Comparison of ENCODE assay signal across 8 cellular contexts in genomic region chr19:13839938-13840750, GRCh38. TPM values are rescaled to one million over a fixed set of nuclear protein-coding genes. Genes with fewer than 3 reads are reported as not detected.
A peak's percentile ranks its signal among the peaks of the same experiment; 100 is the strongest.
DNase-seq lines count a peak whose midpoint lies in the region; ATAC-seq and TF ChIP-seq lines count a peak whose summit lies in the region.

No MANE protein-coding gene starts in this region.

- peak overlapping the region; percentile 75 for H2BK15ac ChIP-seq in neuronal stem cell (ENCODE audit: low read length)

- peak overlapping the region; percentile 99 for H3K27ac Mint-ChIP-seq in activated CD8-positive, alpha-beta T cell treated with anti-CD3 and anti-CD28 coated beads for 36 hours

- peaks cover 41% of the 10 kb centered on the region for H3K4me1 Mint-ChIP-seq in activated CD8-positive, alpha-beta T cell treated with anti-CD3 and anti-CD28 coated beads for 36 hours (ENCODE audit: low read depth)

- H2BK12ac ChIP-seq in neuronal stem cell (ENCODE audit: low read length), result peak overlapping the region; percentile 66

- peak overlapping the region; percentile 83 to 97 (median 91) for H3K4me3 ChIP-seq in BLaER1 treated with 17β-estradiol and CSF1 and Interleukin-3, amounts not matched to agents 10 nM and 100 nM
- H3K4me3 ChIP-seq in HUES6 (ENCODE audit: low read depth, low read length) (peak overlapping the region; percentile 77; the same call in 1 of the 2 replicates), epithelial cell of proximal tubule (ENCODE audit: low read depth, low read length) (peak overlapping the region; percentile 89), neuronal stem cell (ENCODE audit: low read length in 2 of 2) (no peak overlapping the region)

- H3K18ac ChIP-seq in neuronal stem cell (ENCODE audit: low read length), result peak overlapping the region; percentile 94

- peaks cover 0 to 38% (median 18%) of the 10 kb centered on the region in 11 experiments; a peak in 18 of 22 replicates for H3K36me3 ChIP-seq in BLaER1 treated with 17β-estradiol and CSF1 and Interleukin-3, amounts not matched to agents 10 nM and 100 nM
- peaks cover 15% of the 10 kb centered on the region; the same call in 1 of the 2 replicates for H3K36me3 ChIP-seq in HUES6 (ENCODE audit: control insufficient read depth, insufficient read depth, low read length)
- H3K36me3 ChIP-seq in neuronal stem cell (replicated peaks in 1 of 2; ENCODE audit: control insufficient read depth in 2 of 2, insufficient read depth in 2 of 2, low read length in 2 of 2), result peaks cover 3 to 5% of the 10 kb centered on the region in 2 donors

- WGBS in neuronal stem cell (ENCODE audit: extremely low coverage in 2 of 2, insufficient read length in 2 of 2, insufficient replicate concordance in 1 of 2), 2 donors, result no CpG with 5 or more reads among the region's 22 CpGs

- H3K27me3 Mint-ChIP-seq in activated CD8-positive, alpha-beta T cell treated with anti-CD3 and anti-CD28 coated beads for 36 hours, result no peaks in the 10 kb centered on the region

- peaks cover 13% of the 10 kb centered on the region for H3K79me1 ChIP-seq in neuronal stem cell (ENCODE audit: low read depth, low read length)

- H2BK120ac ChIP-seq in neuronal stem cell (ENCODE audit: low read depth, low read length), result peak overlapping the region; percentile 81

- H3K9me3 Mint-ChIP-seq in activated CD8-positive, alpha-beta T cell treated with anti-CD3 and anti-CD28 coated beads for 36 hours, result no peaks in the 10 kb centered on the region

- no peak overlapping the region for H4K8ac ChIP-seq in neuronal stem cell (ENCODE audit: low read depth, low read length)

- peak overlapping the region; percentile 98 for H2AK5ac ChIP-seq in neuronal stem cell (ENCODE audit: low read depth, low read length)

- no peak overlapping the region for H2AFZ ChIP-seq in neuronal stem cell (ENCODE audit: low read length)

- H3K4me1 ChIP-seq in BLaER1 treated with 17β-estradiol and CSF1 and Interleukin-3, amounts not matched to agents 10 nM and 100 nM, result peaks cover 57 to 91% (median 82%) of the 10 kb centered on the region in 10 experiments
- H3K4me1 ChIP-seq in HUES6 (ENCODE audit: control insufficient read depth, insufficient read depth, low read length) (peaks cover 55% of the 10 kb centered on the region), neuronal stem cell (ENCODE audit: control insufficient read depth in 2 of 2, insufficient read depth in 1 of 2, low read depth in 1 of 2, low read length in 2 of 2) (peaks cover 21 to 24% of the 10 kb centered on the region in 2 donors)

- H3K14ac ChIP-seq in neuronal stem cell (ENCODE audit: low read length), result no peak overlapping the region

- ATAC-seq in activated CD8-positive, alpha-beta T cell treated with anti-CD3 and anti-CD28 coated beads for 36 hours, result peak; percentile 38

- peak; percentile 62 for DNase-seq in activated CD8-positive, alpha-beta T cell treated with anti-CD3 and anti-CD28 coated beads for 36 hours
- DNase-seq in epithelial cell of proximal tubule (ENCODE audit: low read depth) (no peak), neuronal stem cell (ENCODE audit: low spot score) (no peak), NCI-H510A treated with DMSO at 0.1 percent for 48 hours (lab: John Stamatoyannopoulos, UW) (no peak), NCI-H146 (lab: John Stamatoyannopoulos, UW) (no peak), SKM-1 (lab: John Stamatoyannopoulos, UW; ENCODE audit: unreplicated experiment) (no peak)

- H3K23ac ChIP-seq in neuronal stem cell (ENCODE audit: low read depth, low read length, poor library complexity), result peak overlapping the region; percentile 80

- H3K4me3 Mint-ChIP-seq in activated CD8-positive, alpha-beta T cell treated with anti-CD3 and anti-CD28 coated beads for 36 hours, result peak overlapping the region; percentile 97

- H3K27me3 ChIP-seq in BLaER1 treated with 17β-estradiol and CSF1 and Interleukin-3, amounts not matched to agents 10 nM and 100 nM, result no peaks in the 10 kb centered on the region
- H3K27me3 ChIP-seq in HUES6 (ENCODE audit: control insufficient read depth, insufficient read depth, low read length) (no peaks in the 10 kb centered on the region), neuronal stem cell (ENCODE audit: control insufficient read depth in 3 of 3, insufficient read depth in 3 of 3, low read depth in 1 of 3, low read length in 3 of 3) (peaks cover 0 to 8% (median 0%) of the 10 kb centered on the region in 3 experiments)

- no peak overlapping the region for H2BK5ac ChIP-seq in neuronal stem cell (ENCODE audit: low read length)

- H4K91ac ChIP-seq in neuronal stem cell (ENCODE audit: low read depth, low read length, poor library complexity), result peak overlapping the region; percentile 3

- H3K4me2 ChIP-seq in BLaER1 treated with 17β-estradiol and CSF1 and Interleukin-3, amounts not matched to agents 10 nM and 100 nM, result peak overlapping the region; percentile 89 to 100 (median 98)
- peak overlapping the region; percentile 11 for H3K4me2 ChIP-seq in neuronal stem cell (ENCODE audit: insufficient read depth, low read length, poor library complexity, severe bottlenecking)

- H3K36me3 Mint-ChIP-seq in activated CD8-positive, alpha-beta T cell treated with anti-CD3 and anti-CD28 coated beads for 36 hours (ENCODE audit: low read depth), result peaks cover 52% of the 10 kb centered on the region

- intact Hi-C loops in activated CD8-positive, alpha-beta T cell treated with anti-CD3 and anti-CD28 coated beads for 36 hours (cut with micrococcal nuclease), result loop anchor here (5.0 kb wide), 1 partner anchor 43 kb away; the partner anchor contains the start of gene ZSWIM4

- POLR2A ChIA-PET in activated CD8-positive, alpha-beta T cell treated with anti-CD3 and anti-CD28 coated beads for 36 hours (lab: Charles Lee), result interaction anchor here (0.7 to 5.8 kb wide), 7 partner anchors 9 to 541 kb away, joined by 3 to 78 read pairs (median 6); partner anchors contain the start of gene ZSWIM4

- peak overlapping the region; percentile 41 for H3K4ac ChIP-seq in neuronal stem cell (ENCODE audit: low read length)

- CTCF ChIA-PET in activated CD8-positive, alpha-beta T cell treated with anti-CD3 and anti-CD28 coated beads for 36 hours (lab: Charles Lee), result interaction anchor here (1.2 to 2.5 kb wide), 4 partner anchors 16 to 56 kb away, joined by 3 to 15 read pairs (median 8); no protein-coding TSS in a partner anchor

- H3K9me3 ChIP-seq in BLaER1 treated with 17β-estradiol and CSF1 and Interleukin-3, amounts not matched to agents 10 nM and 100 nM (replicated peaks in 1 of 11), result no peaks in the 10 kb centered on the region
- H3K9me3 ChIP-seq in HUES6 (ENCODE audit: control insufficient read depth, insufficient read depth, low read depth, low read length) (no peaks in the 10 kb centered on the region), neuronal stem cell (replicated peaks in 1 of 2; ENCODE audit: control insufficient read depth in 2 of 2, insufficient read depth in 1 of 2, low read depth in 1 of 2, low read length in 2 of 2) (no peaks in the 10 kb centered on the region)

- H4K20me1 ChIP-seq in BLaER1 treated with 17β-estradiol and CSF1 and Interleukin-3, amounts not matched to agents 10 nM and 100 nM, result peaks cover 0 to 51% (median 17%) of the 10 kb centered on the region in 11 experiments; a peak in 12 of 22 replicates

- peak overlapping the region; percentile 94 to 100 (median 98) for H3K27ac ChIP-seq in BLaER1 treated with 17β-estradiol and CSF1 and Interleukin-3, amounts not matched to agents 10 nM and 100 nM
- H3K27ac ChIP-seq in HUES6 (ENCODE audit: low read depth, low read length), result 0 out of 2 replicates have a peak overlapping the region, but pooled peaks have one; percentile 61
- no peak overlapping the region for H3K27ac ChIP-seq in neuronal stem cell (replicated peaks; ENCODE audit: low read length)

- H3K9ac ChIP-seq in BLaER1 treated with 17β-estradiol and CSF1 and Interleukin-3, amounts not matched to agents 10 nM and 100 nM, result peak overlapping the region; percentile 98 to 100 (median 99)
- peak overlapping the region; percentile 87 for H3K9ac ChIP-seq in HUES6 (ENCODE audit: low read length)
- H3K9ac ChIP-seq in neuronal stem cell (ENCODE audit: low read depth, low read length, poor library complexity), result peak overlapping the region; percentile 72

- TF ChIP-seq CTCF in activated CD8-positive, alpha-beta T cell treated with anti-CD3 and anti-CD28 coated beads for 36 hours (IDR thresholded peaks at IDR 0.05), result no peak
- no peak for TF ChIP-seq CTCF in epithelial cell of proximal tubule (conservative IDR thresholded peaks at IDR 0.05; ENCODE audit: low read depth, low read length)

RNA-seq across cellular contexts. Expression of gene NANOS3, which starts 36.8 kb away (rescaled TPM):
- 1 to 10 TPM in 1 of 2 experiments, under 1 TPM in 1; 0.56 to 1.3 TPM for total RNA-seq in activated CD8-positive, alpha-beta T cell treated with anti-CD3 and anti-CD28 coated beads for 36 hours
- total RNA-seq in epithelial cell of proximal tubule, result not detected in 2 replicates
- polyA plus RNA-seq in neuronal stem cell (2013, experiment 1 of 2), result 0.08 TPM
- not detected for polyA plus RNA-seq in neuronal stem cell (2013, experiment 2 of 2)

RNA-seq across cellular contexts. Expression of gene ZSWIM4, which starts 44.9 kb away (rescaled TPM):
- 1 to 10 TPM; 6.6 to 6.8 TPM for total RNA-seq in activated CD8-positive, alpha-beta T cell treated with anti-CD3 and anti-CD28 coated beads for 36 hours
- total RNA-seq in epithelial cell of proximal tubule, result 9.4 and 13.5 TPM in 2 replicates
- polyA plus RNA-seq in neuronal stem cell (2013, experiment 1 of 2), result 16.2 TPM
- 16.7 TPM for polyA plus RNA-seq in neuronal stem cell (2013, experiment 2 of 2)

Comparison
In these comparisons a context has a peak if more than half of its experiments do, and no peak if none do; other contexts are left out.
1. H3K4me3 ChIP-seq: peak in BLaER1 treated with 17β-estradiol and CSF1 and Interleukin-3, amounts not matched to agents 10 nM and 100 nM (10 of 10), HUES6 (single experiment) and epithelial cell of proximal tubule (single experiment); none in neuronal stem cell (0 of 2).
2. Peak in every context shown above with its lines, with median percentiles within 50 percentile points of each other: H3K9ac ChIP-seq.